In genomic region chr11:70078796-70079616, GRCh38 we compare ENCODE assay signal across 12 cellular contexts. TPM values are rescaled to one million over a fixed set of nuclear protein-coding genes. Genes with fewer than 3 reads are reported as not detected.
DNase-seq lines count a peak whose midpoint lies in the region; ATAC-seq, FAIRE-seq and TF ChIP-seq lines count a peak whose summit lies in the region.
"Had no signal": no experiment of that assay in that cellular context is flagged by ENCODE, and none has a peak within 500 bp of the region (broad histone marks: within the 10 kb centered on the region; RNA-seq: fewer than 3 reads in every experiment).

No MANE protein-coding gene starts in this region.

- no peak for TF ChIP-seq EP300 in K562 (IDR thresholded peaks at IDR 0.05; ENCODE audit: low read length)

- no peak overlapping the region for H2AFZ ChIP-seq in K562 (ENCODE audit: low read depth, low read length)

- H3K79me2 ChIP-seq in K562 (ENCODE audit: control insufficient read depth, insufficient read depth, low read length), result no peaks in the 10 kb centered on the region

- CTCF ChIA-PET in K562 (lab: Yijun Ruan, JAX; ENCODE audit: low intra/inter-chr PET ratio), result no interaction called here

- no peaks in the 10 kb centered on the region for H3K9me1 ChIP-seq in K562 (ENCODE audit: control insufficient read depth, insufficient read depth, low read length)

- H4K20me1 ChIP-seq in K562 (replicated peaks; ENCODE audit: control insufficient read depth, insufficient read depth, low read length), result peaks cover 7% of the 10 kb centered on the region

- intact Hi-C loops in K562 (cut with micrococcal nuclease), result no loop called here

- H3K4me3 ChIP-seq in HUES6 (ENCODE audit: low read depth, low read length) (peak overlapping the region; percentile 58), K562 (no peak overlapping the region), subcutaneous abdominal adipose tissue (ENCODE audit: low read depth in 1 of 5, low read length in 5 of 5) (peak overlapping the region in 4 of 5 donors; percentile 17 to 50 (median 46))

- H3K9me3 ChIP-seq in HUES6 (ENCODE audit: control insufficient read depth, insufficient read depth, low read depth, low read length), result no peaks in the 10 kb centered on the region
- no peaks in the 10 kb centered on the region for H3K9me3 ChIP-seq in K562 (replicated peaks; ENCODE audit: control insufficient read depth, insufficient read depth, low read depth, low read length)
- H3K9me3 ChIP-seq in subcutaneous abdominal adipose tissue (ENCODE audit: control insufficient read depth in 5 of 5, low read length in 5 of 5), result no peaks in the 10 kb centered on the region

- no peak overlapping the region for H3K9ac ChIP-seq in HUES6 (ENCODE audit: low read length)
- no peak overlapping the region for H3K9ac ChIP-seq in K562 (ENCODE audit: insufficient read depth in 1 of 2, low read depth in 2 of 2, low read length in 2 of 2)
- H3K9ac ChIP-seq in subcutaneous abdominal adipose tissue (ENCODE audit: low read length in 5 of 5), result no peak overlapping the region

- H3K36me3 ChIP-seq in HUES6 (ENCODE audit: control insufficient read depth, insufficient read depth, low read length) (no peaks in the 10 kb centered on the region), K562 (ENCODE audit: control insufficient read depth, insufficient read depth, low read length) (no peaks in the 10 kb centered on the region), subcutaneous abdominal adipose tissue (ENCODE audit: control insufficient read depth in 5 of 5, insufficient read depth in 5 of 5, low read length in 5 of 5) (no peaks in the 10 kb centered on the region)

- peaks cover 83% of the 10 kb centered on the region for H3K27me3 ChIP-seq in HUES6 (ENCODE audit: control insufficient read depth, insufficient read depth, low read length)
- peaks cover 21 to 67% of the 10 kb centered on the region in 2 experiments for H3K27me3 ChIP-seq in K562 (ENCODE audit: control insufficient read depth in 2 of 2, insufficient read depth in 2 of 2, low read length in 2 of 2)
- peaks cover 23 to 44% (median 35%) of the 10 kb centered on the region in 5 donors for H3K27me3 ChIP-seq in subcutaneous abdominal adipose tissue (ENCODE audit: control insufficient read depth in 5 of 5, insufficient read depth in 4 of 5, low read length in 5 of 5)

- DNase-seq in K562 (ENCODE audit: extremely low read depth in 1 of 4, low spot score in 3 of 4) (no peak), left lobe of liver (ENCODE audit: low spot score) (no peak), HUDEP-2 (lab: John Stamatoyannopoulos, UW; ENCODE audit: unreplicated experiment in 76 of 76) (no peak)
- DNase-seq: cortex of kidney; NCI-H2029; stimulated activated CD4-positive, alpha-beta T cell treated with anti-CD3 and anti-CD28 coated beads, Interleukin-2, amount 100 ng/mL, for 48 hours had no signal

- in situ Hi-C loops in K562 (cut with MboI), result no loop called here

- no peak overlapping the region for H3K4me2 ChIP-seq in K562 (ENCODE audit: insufficient read depth, low read length)

- WGBS in K562 (ENCODE audit: insufficient coverage, low coverage, missing lambda C conversion rate), result 42% methylated on average over 20 of the region's 47 CpGs

- BruUV-seq in K562 (replicated peaks; lab: Mats Ljungman, UMichigan), result no TSS peak

- no peak for TF ChIP-seq RAD21 in K562 (CRISPR knock-in tag; conservative IDR thresholded peaks at IDR 0.05 in 1 of 2, IDR thresholded peaks at IDR 0.05 in 1 of 2)

- peaks cover 13% of the 10 kb centered on the region for H3K4me1 ChIP-seq in HUES6 (ENCODE audit: control insufficient read depth, insufficient read depth, low read length)
- peaks cover 0 to 14% of the 10 kb centered on the region in 2 experiments; a peak in 1 of 5 replicates for H3K4me1 ChIP-seq in K562 (replicated peaks in 1 of 2; ENCODE audit: control insufficient read depth in 2 of 2, insufficient read depth in 2 of 2, low read length in 2 of 2)
- H3K4me1 ChIP-seq in subcutaneous abdominal adipose tissue (ENCODE audit: control insufficient read depth in 5 of 5, insufficient read depth in 5 of 5, low read length in 5 of 5), result peaks cover 0 to 13% (median 9%) of the 10 kb centered on the region in 5 donors

- POLR2A ChIA-PET in K562 (lab: Yijun Ruan, JAX), result interaction anchor here (0.6 to 1.4 kb wide), 2 partner anchors 11 to 822 kb away, joined by 4 read pairs; no protein-coding TSS in a partner anchor

- H3K27ac ChIP-seq in HUES6 (ENCODE audit: low read depth, low read length) (no peak overlapping the region), K562 (ENCODE audit: extremely low read depth, low read depth, low read length) (no peak overlapping the region), subcutaneous abdominal adipose tissue (ENCODE audit: low read depth, low read length) (no peak overlapping the region)

- TF ChIP-seq CTCF in K562 (IDR thresholded peaks at IDR 0.05 in 2 of 3, conservative IDR thresholded peaks at IDR 0.05 in 1 of 3; ENCODE audit: insufficient read depth in 2 of 3, low read depth in 1 of 3, low read length in 3 of 3), result no peak

- no peak for FAIRE-seq in K562 (lab: Jason Lieb, UNC)

- ATAC-seq in K562, result no peak
- ATAC-seq in left lobe of liver, result peak; percentile 5
- no peak for ATAC-seq in GM18498 (IDR thresholded peaks at IDR 0.05; ENCODE audit: unreplicated experiment)
- no peak for ATAC-seq in GM21447 (IDR thresholded peaks at IDR 0.05; ENCODE audit: unreplicated experiment)

- TF ChIP-seq POLR2A in K562 (conservative IDR thresholded peaks at IDR 0.05), result no peak

TF ChIP-seq in K562, 482 proteins besides CTCF, POLR2A, EP300 and RAD21:
- TF ChIP-seq CHD4 (IDR thresholded peaks at IDR 0.05; ENCODE audit: insufficient read depth, insufficient replicate concordance, low read depth, low read length, poor library complexity, severe bottlenecking) (no peak), NFIC (IDR thresholded peaks at IDR 0.05) (peak; percentile 39; the same call in 1 of the 2 replicates), NR2F6 (CRISPR knock-in tag; IDR thresholded peaks at IDR 0.05) (no peak)
TF ChIP-seq in K562: peak in this region for 1.

RNA-seq across cellular contexts. Expression of gene ANO1, which starts 0.9 kb away (rescaled TPM):
- 0.21 TPM in 1 of 2 replicates, not detected in the other for total RNA-seq in K562 (2011; cell fraction: chromatin; rRNA removed; ENCODE audit: low replicate concordance)
- total RNA-seq in K562 (2011; cell fraction: nucleolus; rRNA removed), result 0.33 and 0.39 TPM in 2 replicates
- not detected in 2 replicates for total RNA-seq in K562 (2011; cell fraction: nucleoplasm; rRNA removed)
- total RNA-seq in K562 (2014; rRNA removed), result not detected in 2 replicates
- total RNA-seq in K562 (2014; rRNA removed; fragmentation: Illumina TruSeq; extraction: Trizol), result not detected in 2 replicates
- not detected in 2 replicates for total RNA-seq in K562 (2015; rRNA removed; fragmentation: Illumina TruSeq; extraction: Trizol)
- 0.13 TPM in 1 of 2 replicates, not detected in the other for total RNA-seq in K562 (2021)
- 0.39 TPM in 1 of 2 replicates, not detected in the other for polyA plus RNA-seq in K562 (2011; rRNA removed)
- 0.01 and 0.10 TPM in 2 replicates for polyA plus RNA-seq in K562 (2011; cell fraction: cytosol; rRNA removed)
- 0.16 and 0.38 TPM in 2 replicates for polyA plus RNA-seq in K562 (2011; cell fraction: nucleus; rRNA removed)
- 0.04 TPM in 1 of 2 replicates, not detected in the other for polyA plus RNA-seq in K562 (2012)
- polyA plus RNA-seq in K562 (2014; fragmentation: Illumina TruSeq; extraction: Trizol), result 0.22 TPM in 1 of 2 replicates, not detected in the other
- not detected for polyA plus RNA-seq in K562 (2014; fragmentation: Nextera tagmentation; extraction: Ambion mirVana)
- polyA plus RNA-seq in K562 (2014; rRNA removed), result not detected in 2 replicates
- 0.12 TPM in 1 of 2 replicates, not detected in the other for polyA minus RNA-seq in K562 (2011; rRNA and poly(A)+ RNA removed)
- polyA minus RNA-seq in K562 (2011; cell fraction: cytosol; rRNA and poly(A)+ RNA removed), result not detected in 2 replicates
- 0.11 and 0.27 TPM in 2 replicates for polyA minus RNA-seq in K562 (2011; cell fraction: nucleus; rRNA and poly(A)+ RNA removed)
- 260 TPM for total RNA-seq in left lobe of liver
- total RNA-seq: osteocyte had no signal
- polyA plus RNA-seq: IgD-negative memory B cell had no signal

Comparison
In these comparisons a context has a peak if more than half of its experiments do, and no peak if none do; other contexts are left out.
1. RNA of gene ANO1, which starts 0.9 kb away (total RNA-seq): 260 TPM in left lobe of liver (single experiment); 0.13 to 0.39 TPM in K562; every median in the first group is over 100 times any median in the second.